ENCODE assay signal across 10 cellular contexts in genomic region chr3:129686941-129687340, GRCh38.
DNase-seq lines count a peak whose midpoint lies in the region; ATAC-seq and TF ChIP-seq lines count a peak whose summit lies in the region.
"Had no signal": no experiment of that assay in that cellular context is flagged by ENCODE, and none has a peak within 500 bp of the region (broad histone marks: within the 10 kb centered on the region; RNA-seq: fewer than 3 reads in every experiment).

No MANE protein-coding gene starts in this region.

- no peaks in the 10 kb centered on the region for H3K27me3 Mint-ChIP-seq in Caco-2 (ENCODE audit: insufficient read depth, unreplicated experiment)
- H3K27me3 Mint-ChIP-seq in activated CD4-positive, alpha-beta T cell treated with anti-CD3 and anti-CD28 coated beads, Interleukin-2, amount 10 ng/mL, durations not matched to agents 7 days and 5 days: no peaks in the 10 kb centered on the region

- H3K36me3 ChIP-seq in Caco-2 (ENCODE audit: control insufficient read depth, insufficient read depth, low read length): no peaks in the 10 kb centered on the region
- H3K36me3 ChIP-seq in body of pancreas (replicated peaks in 1 of 2; ENCODE audit: insufficient read depth in 1 of 2, low read depth in 2 of 2): no peaks in the 10 kb centered on the region
- H3K36me3 ChIP-seq in right lobe of liver: no peaks in the 10 kb centered on the region
- H3K36me3 ChIP-seq in mesenchymal stem cell (ENCODE audit: control insufficient read depth in 1 of 2, insufficient read depth in 2 of 2, low read depth in 1 of 2, low read length in 2 of 2): no peaks in the 10 kb centered on the region

- no peak overlapping the region for H4K91ac ChIP-seq in mesenchymal stem cell (ENCODE audit: low read length)

- intact Hi-C loops in Caco-2 (cut with micrococcal nuclease; ENCODE audit: unreplicated experiment) (no loop called here), body of pancreas (cut with DNase I) (no loop called here), right lobe of liver (cut with DNase I) (no loop called here)

- H2BK120ac ChIP-seq in mesenchymal stem cell (ENCODE audit: low read depth, low read length): no peak overlapping the region

- peaks cover 18% of the 10 kb centered on the region for H3K79me1 ChIP-seq in mesenchymal stem cell (replicated peaks; ENCODE audit: low read length, poor library complexity, severe bottlenecking)

- no peaks in the 10 kb centered on the region for H3K36me3 Mint-ChIP-seq in Caco-2 (ENCODE audit: insufficient read depth, unreplicated experiment)
- H3K36me3 Mint-ChIP-seq in activated CD4-positive, alpha-beta T cell treated with anti-CD3 and anti-CD28 coated beads, Interleukin-2, amount 10 ng/mL, durations not matched to agents 7 days and 5 days (ENCODE audit: low read depth): no peaks in the 10 kb centered on the region

- no peak overlapping the region for H3K4me2 ChIP-seq in mesenchymal stem cell (ENCODE audit: low read length, poor library complexity, severe bottlenecking)

- 42 to 45% methylated on average over 2 of the region's 2 CpGs for WGBS in body of pancreas, 2 donors
- WGBS in right lobe of liver (ENCODE audit: insufficient coverage, low coverage, low lambda C conversion rate, missing lambda C conversion rate): 37% methylated on average over 2 of the region's 2 CpGs
- 97% methylated on average over 1 of the region's 2 CpGs for WGBS in mesenchymal stem cell

- no peak overlapping the region for H2AFZ ChIP-seq in mesenchymal stem cell (ENCODE audit: low read depth, low read length)

- no peak overlapping the region for H3K23ac ChIP-seq in mesenchymal stem cell (ENCODE audit: low read length in 2 of 2)

- no peak overlapping the region for H3K9ac ChIP-seq in mesenchymal stem cell (ENCODE audit: low read length)

- TF ChIP-seq POLR2A in body of pancreas (IDR thresholded peaks at IDR 0.05): no peak
- TF ChIP-seq POLR2A in right lobe of liver (IDR thresholded peaks at IDR 0.05): no peak

- no peak overlapping the region for H2BK5ac ChIP-seq in mesenchymal stem cell (ENCODE audit: low read depth, low read length, poor library complexity, severe bottlenecking)

- no TSS peak for BruUV-seq in Caco-2 (replicated peaks; lab: Mats Ljungman, UMichigan)

- TF ChIP-seq CTCF in Caco-2 (IDR thresholded peaks at IDR 0.05; ENCODE audit: insufficient read depth in 1 of 2, low read depth in 1 of 2, low read length in 1 of 2, severe bottlenecking in 1 of 2, unreplicated experiment in 1 of 2) (no peak), body of pancreas (IDR thresholded peaks at IDR 0.05) (no peak), right lobe of liver (IDR thresholded peaks at IDR 0.05) (no peak)

- no peak overlapping the region for H2BK15ac ChIP-seq in mesenchymal stem cell (ENCODE audit: low read depth, poor library complexity, severe bottlenecking)

- H4K8ac ChIP-seq in mesenchymal stem cell (ENCODE audit: low read length): no peak overlapping the region

- no peak overlapping the region for H3K4ac ChIP-seq in mesenchymal stem cell (ENCODE audit: low read depth in 1 of 2, low read length in 2 of 2)

- no peak overlapping the region for H3K18ac ChIP-seq in mesenchymal stem cell (ENCODE audit: low read depth in 1 of 2, low read length in 2 of 2)

- H3K27ac ChIP-seq in body of pancreas: peak overlapping the region in 3 of 4 donors; percentile 6 to 47 (median 43)
- peak overlapping the region; percentile 61 to 81 (median 75) for H3K27ac ChIP-seq in right lobe of liver
- H3K27ac ChIP-seq in mesenchymal stem cell (ENCODE audit: low read length, poor library complexity, severe bottlenecking): no peak overlapping the region

- H3K14ac ChIP-seq in mesenchymal stem cell (ENCODE audit: low read length in 2 of 2): no peak overlapping the region

- CTCF ChIA-PET in Caco-2 (lab: Charles Lee): no interaction called here
- CTCF ChIA-PET in activated CD4-positive, alpha-beta T cell treated with anti-CD3 and anti-CD28 coated beads, Interleukin-2, amount 10 ng/mL, durations not matched to agents 7 days and 5 days (lab: Charles Lee): no interaction called here

- H3K4me3 Mint-ChIP-seq in Caco-2 (ENCODE audit: unreplicated experiment): no peak overlapping the region
- no peak overlapping the region for H3K4me3 Mint-ChIP-seq in activated CD4-positive, alpha-beta T cell treated with anti-CD3 and anti-CD28 coated beads, Interleukin-2, amount 10 ng/mL, durations not matched to agents 7 days and 5 days

- H3K9me3 ChIP-seq in Caco-2 (no peaks in the 10 kb centered on the region), body of pancreas (no peaks in the 10 kb centered on the region), right lobe of liver (no peaks in the 10 kb centered on the region), mesenchymal stem cell (ENCODE audit: control insufficient read depth, low read length) (no peaks in the 10 kb centered on the region)

- H3K4me1 ChIP-seq in Caco-2 (peaks cover 36% of the 10 kb centered on the region), body of pancreas (peaks cover 33% of the 10 kb centered on the region), right lobe of liver (peaks cover 0 to 31% (median 5%) of the 10 kb centered on the region in 4 donors), mesenchymal stem cell (ENCODE audit: control insufficient read depth, insufficient read depth, low read depth, low read length) (peaks cover 4% of the 10 kb centered on the region)

- H2BK12ac ChIP-seq in mesenchymal stem cell (ENCODE audit: low read length in 2 of 2): no peak overlapping the region

- no peak overlapping the region for H2AK5ac ChIP-seq in mesenchymal stem cell (ENCODE audit: low read length, severe bottlenecking)

- H3K27me3 ChIP-seq in Caco-2 (replicated peaks; ENCODE audit: control insufficient read depth, insufficient read depth, low read length): no peaks in the 10 kb centered on the region
- no peaks in the 10 kb centered on the region for H3K27me3 ChIP-seq in body of pancreas
- H3K27me3 ChIP-seq in right lobe of liver: no peaks in the 10 kb centered on the region
- no peaks in the 10 kb centered on the region for H3K27me3 ChIP-seq in mesenchymal stem cell (ENCODE audit: control insufficient read depth in 1 of 2, insufficient read depth in 1 of 2, low read length in 2 of 2)

- POLR2A ChIA-PET in Caco-2 (lab: Charles Lee): no interaction called here
- POLR2A ChIA-PET in activated CD4-positive, alpha-beta T cell treated with anti-CD3 and anti-CD28 coated beads, Interleukin-2, amount 10 ng/mL, durations not matched to agents 7 days and 5 days (lab: Charles Lee): no interaction called here

- ATAC-seq in body of pancreas: peak; percentile 83
- ATAC-seq in right lobe of liver: peak; percentile 79 to 83 (median 81)
- ATAC-seq: stimulated activated naive CD8-positive, alpha-beta T cell treated with anti-CD3 and anti-CD28 coated beads, Interleukin-15, Interleukin-2, amounts not matched to agents 100 U/mL and 50 U/mL, for 24 hours had no signal

- peak in 1 of 2 experiments; percentile 32 for DNase-seq in Caco-2
- DNase-seq in NCI-H146 treated with DMSO at 0.1 percent for 48 hours (lab: John Stamatoyannopoulos, UW; ENCODE audit: unreplicated experiment): peak; percentile 51
- peak in 3 of 4 donors; percentile 30 to 38 (median 35) for DNase-seq in body of pancreas
- no peak for DNase-seq in right lobe of liver
- DNase-seq in NK-92 treated with Interleukin-12 subunit alpha and Interleukin-12 subunit beta, amount 100 ng/mL, for 24 hours (lab: John Stamatoyannopoulos, UW): no peak
- DNase-seq in mesenchymal stem cell: no peak
- DNase-seq in activated CD4-positive, alpha-beta T cell treated with anti-CD3 and anti-CD28 coated beads, Interleukin-2, amount 10 ng/mL, durations not matched to agents 7 days and 5 days: no peak
- no peak for DNase-seq in activated CD4-positive, alpha-beta T cell treated with anti-CD3 and anti-CD28 coated beads, Interleukin-2, amount 50 U/mL, for 1 hour
- DNase-seq: HCEC 1CT; stimulated activated naive CD8-positive, alpha-beta T cell treated with anti-CD3 and anti-CD28 coated beads, Interleukin-15, Interleukin-2, amounts not matched to agents 100 U/mL and 50 U/mL, for 24 hours had no signal

- H3K9me3 Mint-ChIP-seq in Caco-2 (ENCODE audit: unreplicated experiment): no peaks in the 10 kb centered on the region
- H3K9me3 Mint-ChIP-seq in activated CD4-positive, alpha-beta T cell treated with anti-CD3 and anti-CD28 coated beads, Interleukin-2, amount 10 ng/mL, durations not matched to agents 7 days and 5 days: no peaks in the 10 kb centered on the region

- H3K27ac Mint-ChIP-seq in Caco-2 (ENCODE audit: unreplicated experiment): peak overlapping the region; percentile 50
- H3K27ac Mint-ChIP-seq in activated CD4-positive, alpha-beta T cell treated with anti-CD3 and anti-CD28 coated beads, Interleukin-2, amount 10 ng/mL, durations not matched to agents 7 days and 5 days: no peak overlapping the region

- H3K4me1 Mint-ChIP-seq in Caco-2 (ENCODE audit: low read depth, unreplicated experiment): peaks cover 52% of the 10 kb centered on the region
- peaks cover 2% of the 10 kb centered on the region for H3K4me1 Mint-ChIP-seq in activated CD4-positive, alpha-beta T cell treated with anti-CD3 and anti-CD28 coated beads, Interleukin-2, amount 10 ng/mL, durations not matched to agents 7 days and 5 days

- H3K4me3 ChIP-seq in Caco-2 (ENCODE audit: low read depth, low read length) (no peak overlapping the region), body of pancreas (no peak overlapping the region), right lobe of liver (peak overlapping the region in 2 of 3 donors; percentile 40 to 51), mesenchymal stem cell (ENCODE audit: insufficient read depth in 1 of 2, low read depth in 1 of 2, low read length in 2 of 2) (no peak overlapping the region)

Comparison
In these comparisons a context has a peak if more than half of its experiments do, and no peak if none do; other contexts are left out.
1. DNase-seq: peak in NCI-H146 treated with DMSO at 0.1 percent for 48 hours (single experiment) and body of pancreas (3 of 4); none in right lobe of liver (0 of 3), NK-92 treated with Interleukin-12 subunit alpha and Interleukin-12 subunit beta, amount 100 ng/mL, for 24 hours (single experiment), mesenchymal stem cell (single experiment), activated CD4-positive, alpha-beta T cell treated with anti-CD3 and anti-CD28 coated beads, Interleukin-2, amount 10 ng/mL, durations not matched to agents 7 days and 5 days (single experiment) and activated CD4-positive, alpha-beta T cell treated with anti-CD3 and anti-CD28 coated beads, Interleukin-2, amount 50 U/mL, for 1 hour (single experiment).
2. H3K4me3 ChIP-seq: peak in right lobe of liver (2 of 3); none in Caco-2 (single experiment), body of pancreas (0 of 2) and mesenchymal stem cell (0 of 2).